In the genomic region with DNA sequence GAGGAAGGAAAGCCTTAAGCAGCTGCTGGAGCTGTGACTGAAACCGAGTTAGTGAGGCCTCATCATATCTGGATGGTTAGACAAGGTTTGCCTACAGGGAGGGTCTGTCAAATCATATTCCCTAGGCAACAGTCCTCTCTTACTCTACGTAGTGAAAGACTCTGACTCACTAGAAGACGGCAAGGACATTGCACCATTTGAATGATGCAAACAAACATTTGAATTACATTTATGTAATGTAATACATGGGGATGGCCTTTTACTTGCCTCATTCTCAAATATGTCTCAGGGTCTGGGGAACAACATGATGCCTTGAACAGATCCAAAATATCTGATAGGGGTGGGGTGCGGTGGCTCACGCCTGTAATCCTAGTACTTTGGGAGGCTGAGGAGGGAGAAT, we compare ENCODE assay signal across 16 cellular contexts. TPM values are rescaled to one million over a fixed set of nuclear protein-coding genes. Genes with fewer than 3 reads are reported as not detected.
A peak's percentile ranks its signal among the peaks of the same experiment; 100 is the strongest.
DNase-seq lines count a peak whose midpoint lies in the region; ATAC-seq and TF ChIP-seq lines count a peak whose summit lies in the region.
"Had no signal": no experiment of that assay in that cellular context is flagged by ENCODE, and none has a peak within 500 bp of the region (broad histone marks: within the 10 kb centered on the region; RNA-seq: fewer than 3 reads in every experiment).

No MANE protein-coding gene starts in this region.

- no peak overlapping the region for H3K4me3 ChIP-seq in epithelial cell of esophagus (ENCODE audit: low read length)
- H3K4me3 ChIP-seq: heart left ventricle had no signal

- ATAC-seq in omental fat pad (ENCODE audit: low FRiP score) (peak; percentile 48), GM19397 (IDR thresholded peaks at IDR 0.05; ENCODE audit: unreplicated experiment) (no peak)

- DNase-seq in ELR (ENCODE audit: low read depth) (peak; percentile 62), NCI-H460 (ENCODE audit: extremely low read depth, low read depth) (peak; percentile 11), epithelial cell of esophagus (ENCODE audit: low read depth) (peak; percentile 84), omental fat pad (ENCODE audit: low spot score) (no peak), NCI-H526 treated with DMSO at 0.1 percent for 48 hours (lab: John Stamatoyannopoulos, UW) (no peak)
- DNase-seq in effector CD4-positive, alpha-beta T cell, result no peak
- DNase-seq in central memory CD4-positive, alpha-beta T cell, result no peak
- DNase-seq: activated CD4-positive, alpha-beta T cell treated with anti-CD3 and anti-CD28 coated beads, Interleukin-2, amount 50 U/mL, for 1 hour; GF-D8; heart left ventricle; NCI-H187; NCI-H524; nephron progenitor cell; SK-N-SH; substantia nigra had no signal

- no peak for TF ChIP-seq CTCF in epithelial cell of esophagus (IDR thresholded peaks at IDR 0.05; ENCODE audit: insufficient read depth, low read depth, low read length, missing control alignments)
- TF ChIP-seq CTCF in omental fat pad (IDR thresholded peaks at IDR 0.05), result no peak

RNA-seq across cellular contexts. Expression of gene STRAP, which starts 29.8 kb away (rescaled TPM):
- total RNA-seq in NCI-H460 (2014; rRNA removed; shearing (Covaris generic)), result 124 and 138 TPM in 2 replicates
- 64.9 and 91.4 TPM in 2 replicates for polyA plus RNA-seq in NCI-H460 (2014; cell fraction: nucleus; rRNA removed)
- total RNA-seq in omental fat pad, result 10 to 100 TPM; 48.2 to 83.7 (median 68.1) TPM

RNA-seq across cellular contexts. Expression of gene DERA, which starts 58.7 kb away (rescaled TPM):
- 53.8 and 54.3 TPM in 2 replicates for total RNA-seq in NCI-H460 (2014; rRNA removed; shearing (Covaris generic))
- polyA plus RNA-seq in NCI-H460 (2014; cell fraction: nucleus; rRNA removed), result 29.5 and 44.6 TPM in 2 replicates
- 10 to 100 TPM; 28.8 to 47.6 (median 33.9) TPM for total RNA-seq in omental fat pad

Comparison
In these comparisons a context has a peak if more than half of its experiments do, and no peak if none do; other contexts are left out.
1. DNase-seq: peak in ELR (single experiment), NCI-H460 (single experiment) and epithelial cell of esophagus (single experiment); none in omental fat pad (single experiment), effector CD4-positive, alpha-beta T cell (single experiment), central memory CD4-positive, alpha-beta T cell (single experiment) and NCI-H526 treated with DMSO at 0.1 percent for 48 hours (single experiment).